ENCODE assay signal across 11 cellular contexts in genomic region chr7:7642081-7642480, GRCh38. TPM values are rescaled to one million over a fixed set of nuclear protein-coding genes. Genes with fewer than 3 reads are reported as not detected.
DNase-seq lines count a peak whose midpoint lies in the region; ATAC-seq, FAIRE-seq and TF ChIP-seq lines count a peak whose summit lies in the region.
"Had no signal": no experiment of that assay in that cellular context is flagged by ENCODE, and none has a peak within 500 bp of the region (broad histone marks: within the 10 kb centered on the region; RNA-seq: fewer than 3 reads in every experiment).

No MANE protein-coding gene starts in this region.

- H3K4me3 Mint-ChIP-seq in H9 (peak overlapping the region; percentile 96 to 99), memory B cell (peak overlapping the region; percentile 84)
- peak overlapping the region; percentile 97 for H3K4me3 Mint-ChIP-seq in activated T-helper 17 cell treated with anti-CD3 and anti-CD28 coated beads, Interleukin-2, amount 50 U/mL, for 72 hours

- no peak for TF ChIP-seq CTCF in A549 (IDR thresholded peaks at IDR 0.05)
- no peak for TF ChIP-seq CTCF in H9 (conservative IDR thresholded peaks at IDR 0.05)
- TF ChIP-seq CTCF in GM20000 (IDR thresholded peaks at IDR 0.05; ENCODE audit: extremely low read depth, missing control alignments), result no peak

- peaks cover 17% of the 10 kb centered on the region; the same call in 2 of the 3 replicates for H3K4me1 ChIP-seq in A549
- peaks cover 2% of the 10 kb centered on the region; the same call in 1 of the 2 replicates for H3K4me1 ChIP-seq in H9 (ENCODE audit: insufficient read depth, low read length)

- peak overlapping the region; percentile 89; the same call in 1 of the 3 replicates for H3K4me3 ChIP-seq in A549

- ATAC-seq in A549, result no peak
- no peak for ATAC-seq in activated T-helper 17 cell treated with anti-CD3 and anti-CD28 coated beads, Interleukin-2, amount 50 U/mL, for 72 hours (replicated peaks)
- ATAC-seq in memory B cell (ENCODE audit: low read depth), result no peak
- no peak for ATAC-seq in HG02981 (IDR thresholded peaks at IDR 0.05; ENCODE audit: unreplicated experiment)

- no peak overlapping the region for H2AK5ac ChIP-seq in H9 (ENCODE audit: insufficient read length, low read length)

- H3K23me2 ChIP-seq in H9 (ENCODE audit: insufficient read length, low read depth, low read length, poor library complexity, severe bottlenecking), result peaks cover 13% of the 10 kb centered on the region

- no peaks in the 10 kb centered on the region; the same call in 1 of the 2 replicates for H3K79me2 ChIP-seq in H9 (ENCODE audit: insufficient read depth, low read length)

- no peak overlapping the region for H3K23ac ChIP-seq in H9 (ENCODE audit: insufficient read length, low read depth, low read length)

- no peak overlapping the region for H4K91ac ChIP-seq in H9 (ENCODE audit: insufficient read length, low read depth, low read length)

- H4K20me1 ChIP-seq in H9 (ENCODE audit: control insufficient read depth, insufficient read depth, insufficient read length), result no peaks in the 10 kb centered on the region

- H3K27me3 Mint-ChIP-seq in H9 (ENCODE audit: low read depth) (no peaks in the 10 kb centered on the region), memory B cell (no peaks in the 10 kb centered on the region)
- H3K27me3 Mint-ChIP-seq in activated T-helper 17 cell treated with anti-CD3 and anti-CD28 coated beads, Interleukin-2, amount 50 U/mL, for 72 hours, result no peaks in the 10 kb centered on the region

- H2AFZ ChIP-seq in H9 (ENCODE audit: low read length), result no peak overlapping the region

- no peak overlapping the region for H3K14ac ChIP-seq in H9 (ENCODE audit: insufficient read depth, low read length)

- no peaks in the 10 kb centered on the region for H3K27me3 ChIP-seq in H9 (ENCODE audit: insufficient read depth, low read length)

- no peak overlapping the region for H3K56ac ChIP-seq in H9 (ENCODE audit: insufficient read length, low read depth, low read length)

- peaks cover 5 to 21% (median 14%) of the 10 kb centered on the region in 3 experiments for H3K36me3 Mint-ChIP-seq in H9 (ENCODE audit: insufficient read depth in 1 of 3, low read depth in 3 of 3)
- H3K36me3 Mint-ChIP-seq in activated T-helper 17 cell treated with anti-CD3 and anti-CD28 coated beads, Interleukin-2, amount 50 U/mL, for 72 hours (ENCODE audit: low read depth), result peaks cover 93% of the 10 kb centered on the region
- peaks cover 23% of the 10 kb centered on the region for H3K36me3 Mint-ChIP-seq in memory B cell

- H3K27ac ChIP-seq in A549 (no peak overlapping the region), H9 (ENCODE audit: insufficient read length, low read depth, low read length) (no peak overlapping the region)

- TF ChIP-seq RAD21 in A549 (conservative IDR thresholded peaks at IDR 0.05 in 1 of 2, IDR thresholded peaks at IDR 0.05 in 1 of 2), result no peak

- no peak overlapping the region for H3K18ac ChIP-seq in H9 (ENCODE audit: insufficient read length, low read depth, low read length)

- H2BK12ac ChIP-seq in H9 (ENCODE audit: insufficient read length, low read depth, low read length), result no peak overlapping the region

- H4K8ac ChIP-seq in H9 (replicated peaks; ENCODE audit: insufficient read length, low read depth, low read length), result no peak overlapping the region

- POLR2A ChIA-PET in A549 (lab: Yijun Ruan, JAX), result no interaction called here

- no peak overlapping the region for H2BK120ac ChIP-seq in H9 (ENCODE audit: low read depth, low read length, poor library complexity, severe bottlenecking)

- H3T11ph ChIP-seq in H9 (ENCODE audit: low read length), result no peak overlapping the region

- peaks cover 20 to 27% of the 10 kb centered on the region in 2 experiments for H3K4me1 Mint-ChIP-seq in H9
- H3K4me1 Mint-ChIP-seq in activated T-helper 17 cell treated with anti-CD3 and anti-CD28 coated beads, Interleukin-2, amount 50 U/mL, for 72 hours, result peaks cover 38% of the 10 kb centered on the region
- peaks cover 21% of the 10 kb centered on the region for H3K4me1 Mint-ChIP-seq in memory B cell

- no peak overlapping the region for H4K5ac ChIP-seq in H9 (ENCODE audit: insufficient read length, low read depth, low read length)

- no peak overlapping the region for H2BK5ac ChIP-seq in H9 (ENCODE audit: insufficient read length, low read length)

- no peak for TF ChIP-seq EP300 in A549 (IDR thresholded peaks at IDR 0.05)

- no peak overlapping the region for H2BK15ac ChIP-seq in H9 (ENCODE audit: low read depth, low read length)

- no peak overlapping the region for H3K9ac ChIP-seq in H9 (ENCODE audit: extremely low read depth, insufficient read length, low read length)

- H3K4ac ChIP-seq in H9 (ENCODE audit: low read depth, low read length), result no peak overlapping the region

- no peak overlapping the region for H2BK20ac ChIP-seq in H9 (ENCODE audit: low read depth, low read length, poor library complexity, severe bottlenecking)

- FAIRE-seq in A549 (lab: Jason Lieb, UNC), result no peak

- H3K9me3 ChIP-seq in A549 (no peaks in the 10 kb centered on the region), H9 (ENCODE audit: control insufficient read depth, low read depth, low read length) (no peaks in the 10 kb centered on the region)

- H3K27ac Mint-ChIP-seq in H9, result peak overlapping the region in 1 of 3 experiments; percentile 99; a peak in 2 of 7 replicates
- H3K27ac Mint-ChIP-seq in activated T-helper 17 cell treated with anti-CD3 and anti-CD28 coated beads, Interleukin-2, amount 50 U/mL, for 72 hours, result peak overlapping the region; percentile 98
- H3K27ac Mint-ChIP-seq in memory B cell, result peak overlapping the region; percentile 98

- WGBS in A549 (ENCODE audit: missing lambda C conversion rate), result 90% methylated on average over 6 of the region's 6 CpGs
- no CpG with 5 or more reads among the region's 6 CpGs for WGBS in H9 (ENCODE audit: extremely low coverage, insufficient read length, low lambda C conversion rate)

- peaks cover 3% of the 10 kb centered on the region for H3K79me1 ChIP-seq in H9 (ENCODE audit: insufficient read depth, low read depth, low read length, poor library complexity, severe bottlenecking)

- TF ChIP-seq POLR2A in A549 (IDR thresholded peaks at IDR 0.05; ENCODE audit: low read length), result no peak

- peak overlapping the region; percentile 96 for H3K4me2 ChIP-seq in A549
- H3K4me2 ChIP-seq in H9 (ENCODE audit: insufficient read depth, insufficient read length, low read length), result peak overlapping the region; percentile 66

- DNase-seq in A549 (ENCODE audit: low read depth in 1 of 2, low spot score in 1 of 2) (no peak), H9 (no peak), memory B cell (ENCODE audit: low spot score in 2 of 2) (no peak), GM20000 (ENCODE audit: low spot score) (no peak), COLO829 (ENCODE audit: low spot score) (no peak)
- DNase-seq in stimulated activated CD8-positive, alpha-beta memory T cell treated with anti-CD3 and anti-CD28 coated beads, Interleukin-4, amount 100 ng/mL, for 48 hours, result no peak
- DNase-seq: central memory CD4-positive, alpha-beta T cell; NCI-H2081; stimulated activated CD4-positive, alpha-beta T cell treated with anti-CD3 and anti-CD28 coated beads, Interleukin-15, amount 100 ng/mL, for 24 hours had no signal

- CTCF ChIA-PET in A549 (lab: Yijun Ruan, JAX), result interaction anchor here (1.2 to 2.7 kb wide), 2 partner anchors 39 to 119 kb away, joined by 3 to 11 read pairs; no protein-coding TSS in a partner anchor

- H3K9me3 Mint-ChIP-seq in H9 (peaks cover 0 to 9% of the 10 kb centered on the region in 2 experiments; a peak in 4 of 5 replicates), memory B cell (no peaks in the 10 kb centered on the region)
- H3K9me3 Mint-ChIP-seq in activated T-helper 17 cell treated with anti-CD3 and anti-CD28 coated beads, Interleukin-2, amount 50 U/mL, for 72 hours, result no peaks in the 10 kb centered on the region

TF ChIP-seq in A549, 52 proteins besides CTCF, POLR2A, EP300 and RAD21 (continues in another document):
- TF ChIP-seq CEBPB (IDR thresholded peaks at IDR 0.05) (no peak), MAZ (IDR thresholded peaks at IDR 0.05; ENCODE audit: borderline replicate concordance, low read depth, low read length) (no peak), HES2 (IDR thresholded peaks at IDR 0.05) (no peak), PBX3 (IDR thresholded peaks at IDR 0.05) (no peak), NR3C1 (IDR thresholded peaks at IDR 0.05) (no peak), HOXB13 (CRISPR knock-in tag; IDR thresholded peaks at IDR 0.05; ENCODE audit: low read depth) (no peak), BCL3 (IDR thresholded peaks at IDR 0.05) (no peak), EHMT2 (IDR thresholded peaks at IDR 0.05; ENCODE audit: low read depth) (no peak)

RNA-seq across cellular contexts. Expression of gene UMAD1, which starts 1.5 kb away (rescaled TPM):
- polyA plus RNA-seq in A549 (2011; rRNA removed), result 36.2 and 46.4 TPM in 2 replicates
- 11.0 and 12.5 TPM in 2 replicates for polyA plus RNA-seq in A549 (2012; cell fraction: cytosol; rRNA removed)
- 3.5 and 5.3 TPM in 2 replicates for polyA plus RNA-seq in A549 (2012; cell fraction: nucleus; rRNA removed)
- 18.6 to 21.4 TPM (median 20.4 TPM) in 3 replicates for polyA plus RNA-seq in A549 (2017; fragmentation: RNase III; extraction: RNeasy Plus Mini Kit Qiagen cat#74134 plus additional on column Dnase treatment)
- polyA minus RNA-seq in A549 (2011; rRNA and poly(A)+ RNA removed), result 11.9 and 16.9 TPM in 2 replicates
- 8.5 and 8.9 TPM in 2 replicates for total RNA-seq in H9 (2021)
- 10 to 100 TPM in 1 of 2 donors, 1 to 10 TPM in 1; 9.4 to 11.7 TPM for total RNA-seq in activated T-helper 17 cell treated with anti-CD3 and anti-CD28 coated beads, Interleukin-2, amount 50 U/mL, for 72 hours
